15 cellular contexts compared by ENCODE assay signal in genomic region chr1:101187287-101187686, GRCh38. TPM values are rescaled to one million over a fixed set of nuclear protein-coding genes. Genes with fewer than 3 reads are reported as not detected.
DNase-seq lines count a peak whose midpoint lies in the region; ATAC-seq and TF ChIP-seq lines count a peak whose summit lies in the region.
"Had no signal": no experiment of that assay in that cellular context is flagged by ENCODE, and none has a peak within 500 bp of the region (broad histone marks: within the 10 kb centered on the region; RNA-seq: fewer than 3 reads in every experiment).

No MANE protein-coding gene starts in this region.

- H3K27me3 ChIP-seq in right atrium auricular region, result no peaks in the 10 kb centered on the region

- no peaks in the 10 kb centered on the region for H3K9me3 ChIP-seq in right atrium auricular region
- H3K9me3 ChIP-seq: mucosa of descending colon had no signal

- POLR2A ChIA-PET in activated CD4-positive, alpha-beta T cell treated with anti-CD3 and anti-CD28 coated beads, Interleukin-2, amount 10 ng/mL, durations not matched to agents 7 days and 5 days (lab: Charles Lee), result interaction anchor here (0.6 kb wide), 1 partner anchor 42 kb away, joined by 3 read pairs; no protein-coding TSS in a partner anchor

- H3K9me3 Mint-ChIP-seq in activated CD4-positive, alpha-beta T cell treated with anti-CD3 and anti-CD28 coated beads, Interleukin-2, amount 10 ng/mL, durations not matched to agents 7 days and 5 days, result peaks cover 11% of the 10 kb centered on the region
- H3K9me3 Mint-ChIP-seq in activated T-helper 17 cell treated with anti-CD3 and anti-CD28 coated beads, Interleukin-2, amount 50 U/mL, for 72 hours, result no peaks in the 10 kb centered on the region
- peaks cover 2% of the 10 kb centered on the region for H3K9me3 Mint-ChIP-seq in progenitor cell of endocrine pancreas (ENCODE audit: low read depth)
- H3K9me3 Mint-ChIP-seq: stimulated activated naive CD8-positive, alpha-beta T cell treated with anti-CD3 and anti-CD28 coated beads, Interleukin-15, Interleukin-2, amounts not matched to agents 100 ng/mL and 50 ng/mL, for 24 hours had no signal

- H3K4me3 Mint-ChIP-seq in activated CD4-positive, alpha-beta T cell treated with anti-CD3 and anti-CD28 coated beads, Interleukin-2, amount 10 ng/mL, durations not matched to agents 7 days and 5 days, result peak overlapping the region; percentile 18
- peak overlapping the region; percentile 60 for H3K4me3 Mint-ChIP-seq in activated T-helper 17 cell treated with anti-CD3 and anti-CD28 coated beads, Interleukin-2, amount 50 U/mL, for 72 hours
- H3K4me3 Mint-ChIP-seq in progenitor cell of endocrine pancreas (ENCODE audit: low read depth), result no peak overlapping the region
- H3K4me3 Mint-ChIP-seq: stimulated activated naive CD8-positive, alpha-beta T cell treated with anti-CD3 and anti-CD28 coated beads, Interleukin-15, Interleukin-2, amounts not matched to agents 100 ng/mL and 50 ng/mL, for 24 hours had no signal

- H3K27ac Mint-ChIP-seq in activated CD4-positive, alpha-beta T cell treated with anti-CD3 and anti-CD28 coated beads, Interleukin-2, amount 10 ng/mL, durations not matched to agents 7 days and 5 days, result peak overlapping the region; percentile 82
- peak overlapping the region; percentile 86 for H3K27ac Mint-ChIP-seq in activated T-helper 17 cell treated with anti-CD3 and anti-CD28 coated beads, Interleukin-2, amount 50 U/mL, for 72 hours
- H3K27ac Mint-ChIP-seq in progenitor cell of endocrine pancreas, result no peak overlapping the region

- H3K4me1 ChIP-seq in right atrium auricular region, result peaks cover 0 to 6% of the 10 kb centered on the region in 2 donors

- H3K36me3 ChIP-seq in right atrium auricular region, result no peaks in the 10 kb centered on the region
- H3K36me3 ChIP-seq: WERI-Rb-1 had no signal

- no peak overlapping the region for H3K4me3 ChIP-seq in right atrium auricular region
- H3K4me3 ChIP-seq: mucosa of descending colon, skin epidermis had no signal

- TF ChIP-seq CTCF in right atrium auricular region (IDR thresholded peaks at IDR 0.05) (no peak), progenitor cell of endocrine pancreas (IDR thresholded peaks at IDR 0.05; ENCODE audit: unreplicated experiment) (no peak)

- CTCF ChIA-PET in activated CD4-positive, alpha-beta T cell treated with anti-CD3 and anti-CD28 coated beads, Interleukin-2, amount 10 ng/mL, durations not matched to agents 7 days and 5 days (lab: Charles Lee), result interaction anchor here (0.7 to 1.3 kb wide), 4 partner anchors 10 to 219 kb away, joined by 3 to 9 read pairs (median 3); no protein-coding TSS in a partner anchor

- H3K27me3 Mint-ChIP-seq in activated CD4-positive, alpha-beta T cell treated with anti-CD3 and anti-CD28 coated beads, Interleukin-2, amount 10 ng/mL, durations not matched to agents 7 days and 5 days, result no peaks in the 10 kb centered on the region
- no peaks in the 10 kb centered on the region for H3K27me3 Mint-ChIP-seq in activated T-helper 17 cell treated with anti-CD3 and anti-CD28 coated beads, Interleukin-2, amount 50 U/mL, for 72 hours
- peaks cover 14% of the 10 kb centered on the region for H3K27me3 Mint-ChIP-seq in progenitor cell of endocrine pancreas
- H3K27me3 Mint-ChIP-seq: stimulated activated naive CD8-positive, alpha-beta T cell treated with anti-CD3 and anti-CD28 coated beads, Interleukin-15, Interleukin-2, amounts not matched to agents 100 ng/mL and 50 ng/mL, for 24 hours had no signal

- peak overlapping the region; percentile 58 to 61 for H3K27ac ChIP-seq in right atrium auricular region
- H3K27ac ChIP-seq: WERI-Rb-1 had no signal

- peaks cover 19% of the 10 kb centered on the region for H3K36me3 Mint-ChIP-seq in activated CD4-positive, alpha-beta T cell treated with anti-CD3 and anti-CD28 coated beads, Interleukin-2, amount 10 ng/mL, durations not matched to agents 7 days and 5 days (ENCODE audit: low read depth)
- H3K36me3 Mint-ChIP-seq in activated T-helper 17 cell treated with anti-CD3 and anti-CD28 coated beads, Interleukin-2, amount 50 U/mL, for 72 hours (ENCODE audit: low read depth), result no peaks in the 10 kb centered on the region
- no peaks in the 10 kb centered on the region for H3K36me3 Mint-ChIP-seq in progenitor cell of endocrine pancreas (ENCODE audit: insufficient read depth)

- no peak for DNase-seq in activated CD4-positive, alpha-beta T cell treated with anti-CD3 and anti-CD28 coated beads, Interleukin-2, amount 10 ng/mL, durations not matched to agents 7 days and 5 days
- no peak for DNase-seq in activated CD4-positive, alpha-beta T cell treated with anti-CD3 and anti-CD28 coated beads, Interleukin-2, amount 50 U/mL, for 48 hours
- DNase-seq in HT1080 (ENCODE audit: low read depth), result peak; percentile 31
- no peak for DNase-seq in right atrium auricular region (ENCODE audit: low spot score)
- DNase-seq in progenitor cell of endocrine pancreas (ENCODE audit: low spot score, unreplicated experiment), result no peak
- DNase-seq in C1 segment of cervical spinal cord (lab: John Stamatoyannopoulos, UW), result no peak
- DNase-seq in DMS 273 (lab: John Stamatoyannopoulos, UW; ENCODE audit: unreplicated experiment), result no peak
- DNase-seq: anterior cingulate cortex, mucosa of descending colon, NCI-H2227 treated with DMSO at 0.1 percent for 48 hours, WERI-Rb-1 had no signal

- H3K4me1 Mint-ChIP-seq in activated CD4-positive, alpha-beta T cell treated with anti-CD3 and anti-CD28 coated beads, Interleukin-2, amount 10 ng/mL, durations not matched to agents 7 days and 5 days, result peaks cover 49% of the 10 kb centered on the region
- peaks cover 26% of the 10 kb centered on the region for H3K4me1 Mint-ChIP-seq in activated T-helper 17 cell treated with anti-CD3 and anti-CD28 coated beads, Interleukin-2, amount 50 U/mL, for 72 hours
- no peaks in the 10 kb centered on the region for H3K4me1 Mint-ChIP-seq in progenitor cell of endocrine pancreas (ENCODE audit: low read depth)

- ATAC-seq in activated T-helper 17 cell treated with anti-CD3 and anti-CD28 coated beads, Interleukin-2, amount 50 U/mL, for 72 hours (replicated peaks), result no peak
- ATAC-seq: HepG2, mucosa of descending colon had no signal

RNA-seq across cellular contexts. Expression of gene S1PR1, which starts 49.5 kb away (rescaled TPM):
- 100 to 1,000 TPM; 177 to 209 TPM for total RNA-seq in activated CD4-positive, alpha-beta T cell treated with anti-CD3 and anti-CD28 coated beads, Interleukin-2, amount 10 ng/mL, durations not matched to agents 7 days and 5 days
- 13.7 and 15.5 TPM in 2 replicates for total RNA-seq in HT1080 (2014; rRNA removed; shearing (Covaris generic))
- 8.8 and 10.4 TPM in 2 replicates for polyA plus RNA-seq in HT1080 (2015; cell fraction: cytosol; rRNA removed)
- polyA plus RNA-seq in HT1080 (2015; cell fraction: nucleus; rRNA removed), result 9.1 and 9.8 TPM in 2 replicates
- total RNA-seq in activated T-helper 17 cell treated with anti-CD3 and anti-CD28 coated beads, Interleukin-2, amount 50 U/mL, for 72 hours, result 100 to 1,000 TPM; 147 to 170 TPM
- total RNA-seq in right atrium auricular region (100 to 1,000 TPM in 1 of 2 donors, 10 to 100 TPM in 1; 92.2 to 125 TPM), progenitor cell of endocrine pancreas (0.89 and 1.1 TPM in 2 replicates)
- total RNA-seq: HepG2 had no signal
- polyA plus RNA-seq: HepG2 had no signal
